ENCODE assay signal across 7 cellular contexts in the genomic region with DNA sequence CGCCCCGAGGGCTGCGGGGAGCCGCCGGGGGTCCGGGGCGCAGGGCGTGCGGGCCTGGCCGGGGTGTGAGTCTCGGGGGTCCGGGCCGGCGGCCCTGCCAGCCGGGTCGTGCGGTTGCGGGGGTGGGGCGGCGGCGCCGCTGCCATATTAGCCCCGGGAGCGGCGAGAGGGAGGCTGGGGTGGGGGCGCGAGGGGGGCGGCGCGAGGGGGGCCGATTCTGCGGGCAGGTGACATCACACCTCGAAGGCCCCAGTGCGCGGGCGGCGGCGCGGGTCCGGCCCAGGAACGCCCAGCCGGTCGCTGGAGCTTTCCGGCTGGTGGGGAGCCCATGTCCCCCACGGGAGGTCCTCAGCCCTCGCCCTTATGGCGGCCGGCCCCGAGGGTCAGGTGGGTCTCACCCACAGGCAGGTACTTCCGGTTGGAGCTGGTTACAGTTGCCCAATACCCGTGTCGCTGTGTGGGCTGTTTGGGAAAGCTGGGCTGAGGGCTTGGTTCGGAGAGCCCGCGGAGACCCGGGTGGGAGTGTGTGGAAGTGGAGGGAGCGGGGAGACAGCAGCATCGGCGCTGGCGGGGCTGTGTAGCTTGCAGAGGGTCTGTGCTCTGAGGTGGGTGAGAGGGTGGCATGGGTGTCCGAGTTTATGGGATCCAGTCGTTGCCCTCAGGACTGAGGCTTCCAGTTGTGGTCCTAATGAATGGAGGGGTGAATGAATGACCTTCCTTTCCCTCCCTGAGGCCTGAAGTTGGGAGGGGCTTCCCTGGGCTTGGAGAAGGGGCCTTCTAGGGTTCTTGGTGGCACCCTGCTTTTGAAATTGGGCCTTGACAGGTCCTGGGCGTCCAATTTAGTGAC. TPM values are rescaled to one million over a fixed set of nuclear protein-coding genes. Genes with fewer than 3 reads are reported as not detected.
DNase-seq lines count a peak whose midpoint lies in the region; TF ChIP-seq lines count a peak whose summit lies in the region.

No MANE protein-coding gene starts in this region.

- POLR2A ChIA-PET in HEK293 (lab: Yijun Ruan, JAX) = interaction anchor here (0.6 to 2.0 kb wide), 6 partner anchors 13 to 359 kb away, joined by 5 to 8 read pairs (median 6); partner anchors contain the start of genes PDPK1 and TRAF7

- H3K4me1 Mint-ChIP-seq in endothelial cell (ENCODE audit: unreplicated experiment) = peaks cover 49% of the 10 kb centered on the region

- peaks cover 16% of the 10 kb centered on the region for H3K36me3 Mint-ChIP-seq in endothelial cell (ENCODE audit: low read depth, unreplicated experiment)

- peak overlapping the region; percentile 97 for H3K4me3 Mint-ChIP-seq in endothelial cell (ENCODE audit: unreplicated experiment)

- H3K27me3 Mint-ChIP-seq in endothelial cell (ENCODE audit: unreplicated experiment) = peaks cover 42% of the 10 kb centered on the region

- H3K4me1 ChIP-seq in HEK293 (ENCODE audit: control insufficient read depth, insufficient read depth, low read length) (peaks cover 2% of the 10 kb centered on the region), neuron (ENCODE audit: insufficient read depth, low read length) (peaks cover 40% of the 10 kb centered on the region)

- TF ChIP-seq CTCF in HEK293 (tag by site-specific recombination; IDR thresholded peaks at IDR 0.05) = no peak
- no peak for TF ChIP-seq CTCF in endothelial cell (IDR thresholded peaks at IDR 0.05; ENCODE audit: unreplicated experiment)

- DNase-seq in T-helper 9 cell (peak; percentile 44), endothelial cell (ENCODE audit: low spot score) (no peak), C1 segment of cervical spinal cord (lab: John Stamatoyannopoulos, UW) (no peak), D341Med (ENCODE audit: low spot score) (no peak), NCI-H2171 treated with DMSO at 0.1 percent for 48 hours (lab: John Stamatoyannopoulos, UW) (no peak)

- CTCF ChIA-PET in HEK293 (lab: Yijun Ruan, JAX) = interaction anchor here (1.1 to 5.6 kb wide), 2 partner anchors 13 to 412 kb away, joined by 4 to 27 read pairs; no protein-coding TSS in a partner anchor

- H3K9me3 Mint-ChIP-seq in endothelial cell (ENCODE audit: unreplicated experiment) = no peaks in the 10 kb centered on the region

- H3K9me3 ChIP-seq in HEK293 (ENCODE audit: control insufficient read depth, insufficient read depth, low read depth, low read length) (no peaks in the 10 kb centered on the region), neuron (ENCODE audit: low read length) (no peaks in the 10 kb centered on the region)

- H3K36me3 ChIP-seq in HEK293 (ENCODE audit: control insufficient read depth in 2 of 2, insufficient read depth in 1 of 2, low read length in 2 of 2) (peaks cover 0 to 30% of the 10 kb centered on the region in 2 experiments; a peak in 1 of 3 replicates), neuron (ENCODE audit: insufficient read depth, low read length) (peaks cover 9% of the 10 kb centered on the region)

- no peak overlapping the region for H2AFZ ChIP-seq in neuron (ENCODE audit: low read depth, low read length)

- peak overlapping the region; percentile 89 for H3K27ac Mint-ChIP-seq in endothelial cell (ENCODE audit: unreplicated experiment)

- H3K27me3 ChIP-seq in neuron (ENCODE audit: insufficient read depth, low read length) = no peaks in the 10 kb centered on the region

- H3K27ac ChIP-seq in HEK293 (ENCODE audit: extremely low read depth, low read depth, low read length) = peak overlapping the region; percentile 98

- H3K4me3 ChIP-seq in HEK293 (ENCODE audit: low read depth, low read length) = peak overlapping the region; percentile 90
- H3K4me3 ChIP-seq in neuron (ENCODE audit: low read length) = peak overlapping the region; percentile 54

TF ChIP-seq in HEK293, 187 proteins besides CTCF, POLR2A, EP300 and RAD21 (continues in another document):
- TF ChIP-seq, protein P1, sequence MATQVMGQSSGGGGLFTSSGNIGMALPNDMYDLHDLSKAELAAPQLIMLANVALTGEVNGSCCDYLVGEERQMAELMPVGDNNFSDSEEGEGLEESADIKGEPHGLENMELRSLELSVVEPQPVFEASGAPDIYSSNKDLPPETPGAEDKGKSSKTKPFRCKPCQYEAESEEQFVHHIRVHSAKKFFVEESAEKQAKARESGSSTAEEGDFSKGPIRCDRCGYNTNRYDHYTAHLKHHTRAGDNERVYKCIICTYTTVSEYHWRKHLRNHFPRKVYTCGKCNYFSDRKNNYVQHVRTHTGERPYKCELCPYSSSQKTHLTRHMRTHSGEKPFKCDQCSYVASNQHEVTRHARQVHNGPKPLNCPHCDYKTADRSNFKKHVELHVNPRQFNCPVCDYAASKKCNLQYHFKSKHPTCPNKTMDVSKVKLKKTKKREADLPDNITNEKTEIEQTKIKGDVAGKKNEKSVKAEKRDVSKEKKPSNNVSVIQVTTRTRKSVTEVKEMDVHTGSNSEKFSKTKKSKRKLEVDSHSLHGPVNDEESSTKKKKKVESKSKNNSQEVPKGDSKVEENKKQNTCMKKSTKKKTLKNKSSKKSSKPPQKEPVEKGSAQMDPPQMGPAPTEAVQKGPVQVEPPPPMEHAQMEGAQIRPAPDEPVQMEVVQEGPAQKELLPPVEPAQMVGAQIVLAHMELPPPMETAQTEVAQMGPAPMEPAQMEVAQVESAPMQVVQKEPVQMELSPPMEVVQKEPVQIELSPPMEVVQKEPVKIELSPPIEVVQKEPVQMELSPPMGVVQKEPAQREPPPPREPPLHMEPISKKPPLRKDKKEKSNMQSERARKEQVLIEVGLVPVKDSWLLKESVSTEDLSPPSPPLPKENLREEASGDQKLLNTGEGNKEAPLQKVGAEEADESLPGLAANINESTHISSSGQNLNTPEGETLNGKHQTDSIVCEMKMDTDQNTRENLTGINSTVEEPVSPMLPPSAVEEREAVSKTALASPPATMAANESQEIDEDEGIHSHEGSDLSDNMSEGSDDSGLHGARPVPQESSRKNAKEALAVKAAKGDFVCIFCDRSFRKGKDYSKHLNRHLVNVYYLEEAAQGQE (tag by site-specific recombination; IDR thresholded peaks at IDR 0.05) = no peak
- TF ChIP-seq ZNF121 (tag by site-specific recombination; IDR thresholded peaks at IDR 0.05) = no peak
- TF ChIP-seq, protein P2, sequence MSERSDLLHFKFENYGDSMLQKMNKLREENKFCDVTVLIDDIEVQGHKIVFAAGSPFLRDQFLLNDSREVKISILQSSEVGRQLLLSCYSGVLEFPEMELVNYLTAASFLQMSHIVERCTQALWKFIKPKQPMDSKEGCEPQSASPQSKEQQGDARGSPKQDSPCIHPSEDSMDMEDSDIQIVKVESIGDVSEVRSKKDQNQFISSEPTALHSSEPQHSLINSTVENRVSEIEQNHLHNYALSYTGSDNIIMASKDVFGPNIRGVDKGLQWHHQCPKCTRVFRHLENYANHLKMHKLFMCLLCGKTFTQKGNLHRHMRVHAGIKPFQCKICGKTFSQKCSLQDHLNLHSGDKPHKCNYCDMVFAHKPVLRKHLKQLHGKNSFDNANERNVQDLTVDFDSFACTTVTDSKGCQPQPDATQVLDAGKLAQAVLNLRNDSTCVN (tag by site-specific recombination; optimal IDR thresholded peaks at IDR 0.05) = no peak
- TF ChIP-seq, protein P3, sequence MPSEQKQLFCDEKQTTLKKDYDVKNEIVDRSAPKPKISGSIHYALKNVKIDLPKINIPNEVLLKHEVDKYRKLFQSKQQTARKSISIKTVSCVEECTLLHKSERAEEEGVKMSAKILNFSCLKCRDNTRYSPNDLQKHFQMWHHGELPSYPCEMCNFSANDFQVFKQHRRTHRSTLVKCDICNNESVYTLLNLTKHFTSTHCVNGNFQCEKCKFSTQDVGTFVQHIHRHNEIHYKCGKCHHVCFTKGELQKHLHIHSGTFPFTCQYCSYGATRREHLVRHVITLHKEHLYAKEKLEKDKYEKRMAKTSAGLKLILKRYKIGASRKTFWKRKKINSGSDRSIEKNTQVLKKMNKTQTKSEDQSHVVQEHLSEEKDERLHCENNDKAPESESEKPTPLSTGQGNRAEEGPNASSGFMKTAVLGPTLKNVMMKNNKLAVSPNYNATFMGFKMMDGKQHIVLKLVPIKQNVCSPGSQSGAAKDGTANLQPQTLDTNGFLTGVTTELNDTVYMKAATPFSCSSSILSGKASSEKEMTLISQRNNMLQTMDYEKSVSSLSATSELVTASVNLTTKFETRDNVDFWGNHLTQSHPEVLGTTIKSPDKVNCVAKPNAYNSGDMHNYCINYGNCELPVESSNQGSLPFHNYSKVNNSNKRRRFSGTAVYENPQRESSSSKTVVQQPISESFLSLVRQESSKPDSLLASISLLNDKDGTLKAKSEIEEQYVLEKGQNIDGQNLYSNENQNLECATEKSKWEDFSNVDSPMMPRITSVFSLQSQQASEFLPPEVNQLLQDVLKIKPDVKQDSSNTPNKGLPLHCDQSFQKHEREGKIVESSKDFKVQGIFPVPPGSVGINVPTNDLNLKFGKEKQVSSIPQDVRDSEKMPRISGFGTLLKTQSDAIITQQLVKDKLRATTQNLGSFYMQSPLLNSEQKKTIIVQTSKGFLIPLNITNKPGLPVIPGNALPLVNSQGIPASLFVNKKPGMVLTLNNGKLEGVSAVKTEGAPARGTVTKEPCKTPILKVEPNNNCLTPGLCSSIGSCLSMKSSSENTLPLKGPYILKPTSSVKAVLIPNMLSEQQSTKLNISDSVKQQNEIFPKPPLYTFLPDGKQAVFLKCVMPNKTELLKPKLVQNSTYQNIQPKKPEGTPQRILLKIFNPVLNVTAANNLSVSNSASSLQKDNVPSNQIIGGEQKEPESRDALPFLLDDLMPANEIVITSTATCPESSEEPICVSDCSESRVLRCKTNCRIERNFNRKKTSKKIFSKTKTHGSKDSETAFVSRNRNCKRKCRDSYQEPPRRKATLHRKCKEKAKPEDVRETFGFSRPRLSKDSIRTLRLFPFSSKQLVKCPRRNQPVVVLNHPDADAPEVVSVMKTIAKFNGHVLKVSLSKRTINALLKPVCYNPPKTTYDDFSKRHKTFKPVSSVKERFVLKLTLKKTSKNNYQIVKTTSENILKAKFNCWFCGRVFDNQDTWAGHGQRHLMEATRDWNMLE (tag by site-specific recombination; conservative IDR thresholded peaks at IDR 0.05; ENCODE audit: low read depth) = no peak
- TF ChIP-seq MZF1 (tag by site-specific recombination; IDR thresholded peaks at IDR 0.05; ENCODE audit: borderline replicate concordance) = no peak
- TF ChIP-seq ZEB2 (tag by site-specific recombination; IDR thresholded peaks at IDR 0.05) = no peak
- TF ChIP-seq ZNF660 (tag by site-specific recombination; IDR thresholded peaks at IDR 0.05) = no peak
- TF ChIP-seq ZBTB48 (tag by site-specific recombination; IDR thresholded peaks at IDR 0.05) = no peak
- no peak for TF ChIP-seq SP7 (tag by site-specific recombination; IDR thresholded peaks at IDR 0.05)
- no peak for TF ChIP-seq BCL11B (tag by site-specific recombination; IDR thresholded peaks at IDR 0.05; ENCODE audit: low read depth)
- TF ChIP-seq ZNF23 (tag by site-specific recombination; IDR thresholded peaks at IDR 0.05; ENCODE audit: borderline replicate concordance) = no peak
- TF ChIP-seq ZNF341 (tag by site-specific recombination; IDR thresholded peaks at IDR 0.05; ENCODE audit: low read depth) = no peak

RNA-seq across cellular contexts. Expression of gene ATP6V0C, which starts 0.8 kb away (rescaled TPM):
- total RNA-seq in endothelial cell (ENCODE audit: unreplicated experiment) = 157 TPM

RNA-seq across cellular contexts. Expression of gene AMDHD2, which starts 5.6 kb away (rescaled TPM):
- total RNA-seq in endothelial cell (ENCODE audit: unreplicated experiment) = 53.3 TPM

RNA-seq across cellular contexts. Expression of gene CEMP1, which starts 16.7 kb away (rescaled TPM):
- not detected for total RNA-seq in endothelial cell (ENCODE audit: unreplicated experiment)

RNA-seq across cellular contexts. Expression of gene PDPK1, which starts 23.3 kb away (rescaled TPM):
- total RNA-seq in endothelial cell (ENCODE audit: unreplicated experiment) = 33.6 TPM

RNA-seq across cellular contexts. Expression of gene TBC1D24, which starts 39.6 kb away (rescaled TPM):
- total RNA-seq in endothelial cell (ENCODE audit: unreplicated experiment) = 17.3 TPM
